Comparison of ENCODE assay signal across 12 cellular contexts in the genomic region with DNA sequence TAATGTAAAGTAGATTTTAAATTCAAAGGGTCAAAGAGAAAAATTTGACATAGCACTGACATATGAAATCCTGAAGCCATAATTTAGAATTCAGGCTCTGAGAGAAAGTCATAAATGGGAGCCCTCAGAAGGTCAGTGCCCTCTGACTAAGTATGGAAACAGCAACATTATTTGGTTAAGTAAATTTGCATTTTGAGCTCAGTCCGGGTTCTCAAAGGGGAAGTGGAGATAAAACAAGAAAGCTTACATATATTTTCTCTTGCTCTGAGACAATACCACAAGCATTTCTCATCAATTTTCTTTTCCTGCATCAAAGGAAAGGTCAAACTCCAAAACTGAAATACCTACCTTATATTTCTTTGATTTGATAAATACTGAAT.
DNase-seq lines count a peak whose midpoint lies in the region; ATAC-seq lines count a peak whose summit lies in the region.
"Had no signal": no experiment of that assay in that cellular context is flagged by ENCODE, and none has a peak within 500 bp of the region (broad histone marks: within the 10 kb centered on the region; RNA-seq: fewer than 3 reads in every experiment).

No MANE protein-coding gene starts in this region.

- 0 to 21% methylated on average over 1 of the region's 1 CpG for WGBS in GM23248 (ENCODE audit: low coverage in 1 of 2, low lambda C conversion rate in 2 of 2, missing lambda C conversion rate in 2 of 2), 2 experiments

- H3K4me3 Mint-ChIP-seq in activated T-helper 17 cell treated with anti-CD3 and anti-CD28 coated beads, Interleukin-2, amount 50 U/mL, for 72 hours, result no peak overlapping the region
- H3K4me3 Mint-ChIP-seq: activated naive CD4-positive, alpha-beta T cell treated with anti-CD3 and anti-CD28 coated beads, Interleukin-2, amount 10 ng/mL, durations not matched to agents 7 days and 5 days had no signal

- H3K36me3 Mint-ChIP-seq in activated T-helper 17 cell treated with anti-CD3 and anti-CD28 coated beads, Interleukin-2, amount 50 U/mL, for 72 hours (ENCODE audit: low read depth), result no peaks in the 10 kb centered on the region
- H3K36me3 Mint-ChIP-seq: activated naive CD4-positive, alpha-beta T cell treated with anti-CD3 and anti-CD28 coated beads, Interleukin-2, amount 10 ng/mL, durations not matched to agents 7 days and 5 days had no signal

- no peaks in the 10 kb centered on the region for H4K20me1 ChIP-seq in GM23248 (ENCODE audit: insufficient read depth)

- H3K27ac Mint-ChIP-seq in activated T-helper 17 cell treated with anti-CD3 and anti-CD28 coated beads, Interleukin-2, amount 50 U/mL, for 72 hours, result no peak overlapping the region
- H3K27ac Mint-ChIP-seq: activated naive CD4-positive, alpha-beta T cell treated with anti-CD3 and anti-CD28 coated beads, Interleukin-2, amount 10 ng/mL, durations not matched to agents 7 days and 5 days had no signal

- H3K9me3 Mint-ChIP-seq in activated T-helper 17 cell treated with anti-CD3 and anti-CD28 coated beads, Interleukin-2, amount 50 U/mL, for 72 hours, result peaks cover 10% of the 10 kb centered on the region
- H3K9me3 Mint-ChIP-seq: activated naive CD4-positive, alpha-beta T cell treated with anti-CD3 and anti-CD28 coated beads, Interleukin-2, amount 10 ng/mL, durations not matched to agents 7 days and 5 days had no signal

- no peaks in the 10 kb centered on the region for H3K4me1 Mint-ChIP-seq in activated T-helper 17 cell treated with anti-CD3 and anti-CD28 coated beads, Interleukin-2, amount 50 U/mL, for 72 hours
- H3K4me1 Mint-ChIP-seq: activated naive CD4-positive, alpha-beta T cell treated with anti-CD3 and anti-CD28 coated beads, Interleukin-2, amount 10 ng/mL, durations not matched to agents 7 days and 5 days had no signal

- ATAC-seq in GM18867 (IDR thresholded peaks at IDR 0.05; ENCODE audit: unreplicated experiment), result peak; percentile 99
- ATAC-seq in HG03460 (IDR thresholded peaks at IDR 0.05; ENCODE audit: unreplicated experiment), result peak; percentile 96
- no peak for ATAC-seq in activated T-helper 17 cell treated with anti-CD3 and anti-CD28 coated beads, Interleukin-2, amount 50 U/mL, for 72 hours (replicated peaks)

- no peaks in the 10 kb centered on the region for H3K9me3 ChIP-seq in GM23248 (ENCODE audit: low read depth)
- H3K9me3 ChIP-seq: thoracic aorta had no signal

- no peaks in the 10 kb centered on the region for H3K27me3 Mint-ChIP-seq in activated T-helper 17 cell treated with anti-CD3 and anti-CD28 coated beads, Interleukin-2, amount 50 U/mL, for 72 hours
- H3K27me3 Mint-ChIP-seq: activated naive CD4-positive, alpha-beta T cell treated with anti-CD3 and anti-CD28 coated beads, Interleukin-2, amount 10 ng/mL, durations not matched to agents 7 days and 5 days had no signal

- H3K4me3 ChIP-seq in GM23248, result no peak overlapping the region
- H3K4me3 ChIP-seq: thoracic aorta had no signal

- no peaks in the 10 kb centered on the region for H3K9me2 ChIP-seq in GM23248 (ENCODE audit: insufficient read depth)

- H3K9ac ChIP-seq in GM23248, result no peak overlapping the region

- DNase-seq in GM23248 (peak; percentile 43), iris pigment epithelial cell (ENCODE audit: low read depth) (peak; percentile 71), SKM-1 (lab: John Stamatoyannopoulos, UW; ENCODE audit: unreplicated experiment) (no peak), medulla oblongata (ENCODE audit: extremely low spot score) (no peak), COLO829 (ENCODE audit: low spot score) (no peak)
- DNase-seq: activated naive CD4-positive, alpha-beta T cell treated with anti-CD3 and anti-CD28 coated beads, Interleukin-2, amount 10 ng/mL, durations not matched to agents 7 days and 5 days; Calu3; midbrain had no signal

- H3F3A ChIP-seq in GM23248 (ENCODE audit: insufficient read depth), result peaks cover 14% of the 10 kb centered on the region

- H3K36me3 ChIP-seq in GM23248 (ENCODE audit: low read depth), result no peaks in the 10 kb centered on the region
- H3K36me3 ChIP-seq: thoracic aorta had no signal

- H3K27me3 ChIP-seq in GM23248 (replicated peaks; ENCODE audit: insufficient read depth), result no peaks in the 10 kb centered on the region

- H3K4me2 ChIP-seq in GM23248 (ENCODE audit: unreplicated experiment), result no peak overlapping the region

- in situ Hi-C loops in GM23248 (cut with MboI), result no loop called here

- no peak overlapping the region for H3K27ac ChIP-seq in GM23248
- H3K27ac ChIP-seq: thoracic aorta had no signal

- H2AFZ ChIP-seq in GM23248, result no peak overlapping the region

- H3K79me2 ChIP-seq in GM23248 (ENCODE audit: insufficient read depth), result no peaks in the 10 kb centered on the region

- H3K4me1 ChIP-seq in GM23248 (ENCODE audit: insufficient read depth), result peaks cover 22% of the 10 kb centered on the region

Comparison
In these comparisons a context has a peak if more than half of its experiments do, and no peak if none do; other contexts are left out.
1. DNase-seq: peak in GM23248 (single experiment) and iris pigment epithelial cell (single experiment); none in SKM-1 (single experiment), medulla oblongata (single experiment) and COLO829 (single experiment).